In genomic region chr13:112804374-112804773, GRCh38 we compare ENCODE assay signal across 25 cellular contexts.
DNase-seq lines count a peak whose midpoint lies in the region; ATAC-seq and TF ChIP-seq lines count a peak whose summit lies in the region.
"Had no signal": no experiment of that assay in that cellular context is flagged by ENCODE, and none has a peak within 500 bp of the region (broad histone marks: within the 10 kb centered on the region; RNA-seq: fewer than 3 reads in every experiment).

No MANE protein-coding gene starts in this region.

- dilution Hi-C loops in IMR-90 (cut with HindIII; ENCODE audit: low sequenced_read_pairs, unreplicated experiment): no loop called here

- H3K4me3 Mint-ChIP-seq in CD14-positive monocyte (no peak overlapping the region), neural crest cell (no peak overlapping the region)
- H3K4me3 Mint-ChIP-seq: activated CD8-positive, alpha-beta memory T cell treated with anti-CD3 and anti-CD28 coated beads, Interleukin-2, amount 10 ng/mL, durations not matched to agents 7 days and 5 days; activated T-helper 1 cell treated with anti-CD3 and anti-CD28 coated beads, Interleukin-12 subunit alpha, Interleukin-12 subunit beta, Interleukin-2, Interleukin-4 antibody, amounts not matched to agents 30 ng/mL and 10 ng/mL and 1 ng/mL, durations not matched to agents 14 hours and 24 hours and 36 hours had no signal

- no peak for TF ChIP-seq CTCF in CD14-positive monocyte (IDR thresholded peaks at IDR 0.05)
- TF ChIP-seq CTCF in IMR-90 (conservative IDR thresholded peaks at IDR 0.05; ENCODE audit: low read depth, low read length): no peak
- TF ChIP-seq CTCF in fibroblast of lung (conservative IDR thresholded peaks at IDR 0.05 in 1 of 2, IDR thresholded peaks at IDR 0.05 in 1 of 2; ENCODE audit: low read depth in 1 of 2, low read length in 2 of 2): no peak
- TF ChIP-seq CTCF in neural crest cell (conservative IDR thresholded peaks at IDR 0.05): no peak

- no peak overlapping the region for H2BK5ac ChIP-seq in IMR-90 (ENCODE audit: low read depth, low read length, poor library complexity, severe bottlenecking)

- no TSS peak for BruUV-seq in IMR-90 (replicated peaks; lab: Mats Ljungman, UMichigan)

- no peak overlapping the region for H2BK15ac ChIP-seq in IMR-90 (ENCODE audit: low read depth, low read length)

- no peak for TF ChIP-seq POLR2A in IMR-90 (IDR thresholded peaks at IDR 0.05; ENCODE audit: low read depth, low read length)

- POLR2A ChIA-PET in IMR-90 (lab: Charles Lee; ENCODE audit: unreplicated experiment): no interaction called here

- peaks cover 20% of the 10 kb centered on the region for H3K4me1 Mint-ChIP-seq in CD14-positive monocyte
- peaks cover 32% of the 10 kb centered on the region for H3K4me1 Mint-ChIP-seq in neural crest cell

- no peak for TF ChIP-seq RAD21 in IMR-90 (IDR thresholded peaks at IDR 0.05; ENCODE audit: low read length)

- H3K4me2 ChIP-seq in IMR-90 (ENCODE audit: low read depth, low read length) (no peak overlapping the region), fibroblast of lung (ENCODE audit: extremely low read depth, insufficient read depth, low read length) (no peak overlapping the region)
- H3K4me2 ChIP-seq: SK-N-SH had no signal

- no peaks in the 10 kb centered on the region for H3K79me1 ChIP-seq in IMR-90 (ENCODE audit: low read depth in 1 of 2, low read length in 2 of 2)

- peak overlapping the region; percentile 21; the same call in 1 of the 2 replicates for H2AK5ac ChIP-seq in IMR-90 (ENCODE audit: low read depth, low read length)

- in situ Hi-C loops in IMR-90 (cut with MboI; ENCODE audit: low sequenced_read_pairs): no loop called here

- CTCF ChIA-PET in IMR-90 (lab: Yijun Ruan, JAX): no interaction called here

- no peak overlapping the region for H3K4ac ChIP-seq in IMR-90 (ENCODE audit: low read depth, low read length)

- H3K27me3 ChIP-seq in IMR-90 (ENCODE audit: control insufficient read depth, insufficient read depth, low read length) (no peaks in the 10 kb centered on the region), fibroblast of lung (ENCODE audit: control insufficient read depth, insufficient read depth, low read length) (no peaks in the 10 kb centered on the region)
- H3K27me3 ChIP-seq: adrenal gland; BLaER1 treated with 17β-estradiol and CSF1 and Interleukin-3, amounts not matched to agents 10 nM and 100 nM had no signal

- no peak overlapping the region for H4K91ac ChIP-seq in IMR-90 (ENCODE audit: insufficient read depth, low read depth, low read length)

- DNase-seq in CD14-positive monocyte (ENCODE audit: low spot score) (no peak), IMR-90 (no peak), fibroblast of lung (ENCODE audit: low read depth in 2 of 2) (no peak), neural crest cell (ENCODE audit: low read depth, low spot score) (no peak), NAMALWA (ENCODE audit: low spot score) (no peak), posterior cingulate gyrus (no peak)
- DNase-seq: activated CD4-positive, alpha-beta T cell treated with anti-CD3 and anti-CD28 coated beads, Interleukin-2, amount 50 U/mL, for 4 hours; activated CD8-positive, alpha-beta memory T cell treated with anti-CD3 and anti-CD28 coated beads, Interleukin-2, amount 10 ng/mL, durations not matched to agents 7 days and 5 days; activated naive CD4-positive, alpha-beta T cell treated with Interleukin-2 at 50 U/mL for 16 hours; Calu3; DMS79; GDM1; NCI-H1092 treated with DMSO at 0.1 percent for 48 hours; NCI-H187; NCI-H524; SK-N-SH; stimulated activated CD4-positive, alpha-beta T cell treated with anti-CD3 and anti-CD28 coated beads, Interleukin-4, amount 100 ng/mL, for 24 hours; trophoblast cell had no signal

- peaks cover 2% of the 10 kb centered on the region; the same call in 1 of the 2 replicates for H3K4me1 ChIP-seq in IMR-90 (ENCODE audit: control insufficient read depth, insufficient read depth, low read length)
- H3K4me1 ChIP-seq in fibroblast of lung (ENCODE audit: control insufficient read depth, extremely low read depth, insufficient read depth, low read length): no peaks in the 10 kb centered on the region
- H3K4me1 ChIP-seq: prostate gland had no signal

- peaks cover 50 to 63% of the 10 kb centered on the region in 2 donors for H3K36me3 Mint-ChIP-seq in CD14-positive monocyte
- peaks cover 20% of the 10 kb centered on the region for H3K36me3 Mint-ChIP-seq in neural crest cell (ENCODE audit: low read depth)

- no peak overlapping the region for H4K8ac ChIP-seq in IMR-90 (ENCODE audit: low read depth in 2 of 2, low read length in 2 of 2)

- peaks cover 4% of the 10 kb centered on the region; the same call in 1 of the 2 replicates for H3K9me1 ChIP-seq in IMR-90 (ENCODE audit: insufficient read depth, low read length)

- intact Hi-C loops in CD14-positive monocyte (cut with micrococcal nuclease): no loop called here
- intact Hi-C loops in IMR-90 (cut with micrococcal nuclease): no loop called here
- intact Hi-C loops in posterior cingulate gyrus (cut with DNase I): no loop called here

- H3K27me3 Mint-ChIP-seq in CD14-positive monocyte (ENCODE audit: low read depth in 3 of 3) (no peaks in the 10 kb centered on the region), neural crest cell (ENCODE audit: low read depth) (no peaks in the 10 kb centered on the region)
- H3K27me3 Mint-ChIP-seq: activated CD8-positive, alpha-beta memory T cell treated with anti-CD3 and anti-CD28 coated beads, Interleukin-2, amount 10 ng/mL, durations not matched to agents 7 days and 5 days had no signal

- H4K5ac ChIP-seq in IMR-90 (ENCODE audit: low read depth, low read length): no peak overlapping the region

- no peak overlapping the region for H3K23ac ChIP-seq in IMR-90 (ENCODE audit: low read depth, low read length)

- H3K9me3 ChIP-seq in IMR-90 (ENCODE audit: control insufficient read depth, insufficient read depth, low read length): no peaks in the 10 kb centered on the region; the same call in 1 of the 2 replicates
- H3K9me3 ChIP-seq in fibroblast of lung (ENCODE audit: control insufficient read depth, insufficient read depth, low read depth, low read length): no peaks in the 10 kb centered on the region
- H3K9me3 ChIP-seq: adrenal gland, prostate gland had no signal

- no CpG with 5 or more reads among the region's 5 CpGs for WGBS in IMR-90 (ENCODE audit: extremely low coverage in 2 of 2, insufficient read length in 1 of 2), 2 experiments

- H2AFZ ChIP-seq in IMR-90 (replicated peaks; ENCODE audit: low read length, poor library complexity) (no peak overlapping the region), fibroblast of lung (ENCODE audit: low read length) (no peak overlapping the region)

- H3K56ac ChIP-seq in IMR-90 (ENCODE audit: extremely low read depth, insufficient read depth, low read length): no peak overlapping the region

- H4K20me1 ChIP-seq in IMR-90 (ENCODE audit: insufficient read depth, low read length) (no peaks in the 10 kb centered on the region), fibroblast of lung (ENCODE audit: control insufficient read depth, extremely low read depth, insufficient read depth, low read length) (no peaks in the 10 kb centered on the region)

- H3K4me3 ChIP-seq in IMR-90 (ENCODE audit: insufficient read depth, low read depth, low read length) (no peak overlapping the region), fibroblast of lung (replicated peaks in 1 of 4; ENCODE audit: control extremely low read depth in 1 of 4, insufficient read depth in 1 of 4, low read depth in 3 of 4, low read length in 4 of 4) (no peak overlapping the region)
- H3K4me3 ChIP-seq: adrenal gland; BLaER1 treated with 17β-estradiol and CSF1 and Interleukin-3, amounts not matched to agents 10 nM and 100 nM; prostate gland had no signal

- H3K9me3 Mint-ChIP-seq in CD14-positive monocyte (peaks cover 0 to 6% (median under 1%) of the 10 kb centered on the region in 7 donors), neural crest cell (peaks cover 8% of the 10 kb centered on the region)

- H3K27ac ChIP-seq in IMR-90 (ENCODE audit: insufficient read depth, low read length) (no peak overlapping the region), fibroblast of lung (ENCODE audit: insufficient read depth, low read length) (no peak overlapping the region)
- H3K27ac ChIP-seq: adrenal gland; BLaER1 treated with 17β-estradiol and CSF1 and Interleukin-3, amounts not matched to agents 10 nM and 100 nM; prostate gland had no signal

- no peak overlapping the region for H2AK9ac ChIP-seq in IMR-90 (replicated peaks; ENCODE audit: low read depth, low read length, poor library complexity)

- ATAC-seq in IMR-90 (ENCODE audit: low read depth) (no peak), HG02759 (IDR thresholded peaks at IDR 0.05; ENCODE audit: unreplicated experiment) (no peak), GM18517 (IDR thresholded peaks at IDR 0.05; ENCODE audit: unreplicated experiment) (no peak)
- ATAC-seq: activated CD8-positive, alpha-beta memory T cell treated with anti-CD3 and anti-CD28 coated beads, Interleukin-2, amount 10 ng/mL, durations not matched to agents 7 days and 5 days; HCT116 had no signal

- H2BK20ac ChIP-seq in IMR-90 (ENCODE audit: low read depth, low read length): no peak overlapping the region

- H3K27ac Mint-ChIP-seq in CD14-positive monocyte (peak overlapping the region in 4 of 7 donors; percentile 25 to 69 (median 61)), neural crest cell (ENCODE audit: unreplicated experiment) (peak overlapping the region; percentile 86)
- H3K27ac Mint-ChIP-seq: activated CD8-positive, alpha-beta memory T cell treated with anti-CD3 and anti-CD28 coated beads, Interleukin-2, amount 10 ng/mL, durations not matched to agents 7 days and 5 days; activated T-helper 1 cell treated with anti-CD3 and anti-CD28 coated beads, Interleukin-12 subunit alpha, Interleukin-12 subunit beta, Interleukin-2, Interleukin-4 antibody, amounts not matched to agents 30 ng/mL and 10 ng/mL and 1 ng/mL, durations not matched to agents 14 hours and 24 hours and 36 hours had no signal

- H3K18ac ChIP-seq in IMR-90 (ENCODE audit: low read depth, low read length): no peak overlapping the region

- no peaks in the 10 kb centered on the region for H3K79me2 ChIP-seq in fibroblast of lung (ENCODE audit: control insufficient read depth, insufficient read depth, low read length)

- H2BK120ac ChIP-seq in IMR-90 (ENCODE audit: low read depth, low read length): no peak overlapping the region

- H3K36me3 ChIP-seq in IMR-90 (ENCODE audit: control insufficient read depth, insufficient read depth, low read length) (no peaks in the 10 kb centered on the region; the same call in 1 of the 2 replicates), fibroblast of lung (ENCODE audit: control insufficient read depth, insufficient read depth, low read length) (no peaks in the 10 kb centered on the region)
- H3K36me3 ChIP-seq: adrenal gland, prostate gland had no signal

- H3K9ac ChIP-seq in IMR-90 (ENCODE audit: low read depth, low read length) (no peak overlapping the region), fibroblast of lung (ENCODE audit: insufficient read depth, low read length) (peak overlapping the region; percentile 7)
- H3K9ac ChIP-seq: BLaER1 treated with 17β-estradiol and CSF1 and Interleukin-3, amounts not matched to agents 10 nM and 100 nM; SK-N-SH had no signal

- H3K14ac ChIP-seq in IMR-90 (replicated peaks; ENCODE audit: low read depth, low read length): no peak overlapping the region

TF ChIP-seq in IMR-90, 13 proteins besides CTCF, POLR2A, EP300 and RAD21 (continues in another document):
- TF ChIP-seq SMC3 (IDR thresholded peaks at IDR 0.05; ENCODE audit: low read depth, low read length) (no peak), BHLHE40 (IDR thresholded peaks at IDR 0.05; ENCODE audit: low read depth, low read length) (no peak)
